ENCODE assay signal across 8 cellular contexts in genomic region chr1:52553372-52554266, GRCh38. TPM values are rescaled to one million over a fixed set of nuclear protein-coding genes. Genes with fewer than 3 reads are reported as not detected.
A peak's percentile ranks its signal among the peaks of the same experiment; 100 is the strongest.
DNase-seq lines count a peak whose midpoint lies in the region; ATAC-seq and TF ChIP-seq lines count a peak whose summit lies in the region.

No MANE protein-coding gene starts in this region.

- peak overlapping the region; percentile 69 for H3K4me2 ChIP-seq in fibroblast of lung (ENCODE audit: extremely low read depth, insufficient read depth, low read length)

- H3K27ac ChIP-seq in HUES6 (ENCODE audit: low read depth, low read length) (peak overlapping the region; percentile 91), fibroblast of lung (ENCODE audit: insufficient read depth, low read length) (peak overlapping the region; percentile 86)

- H3K4me3 ChIP-seq in HUES6 (ENCODE audit: low read depth, low read length) (peak overlapping the region; percentile 84), fibroblast of lung (replicated peaks in 1 of 4; ENCODE audit: control extremely low read depth in 1 of 4, insufficient read depth in 1 of 4, low read depth in 3 of 4, low read length in 4 of 4) (peak overlapping the region; percentile 71 to 90 (median 86))

- peak overlapping the region; percentile 49 for H3K4me3 Mint-ChIP-seq in activated T-helper 1 cell treated with anti-CD3 and anti-CD28 coated beads, Interleukin-12 subunit alpha, Interleukin-12 subunit beta, Interleukin-2, Interleukin-4 antibody, amounts not matched to agents 30 ng/mL and 10 ng/mL and 1 ng/mL, durations not matched to agents 14 hours and 24 hours and 36 hours
- peak overlapping the region in 8 of 10 donors; percentile 62 to 86 (median 78) for H3K4me3 Mint-ChIP-seq in naive thymus-derived CD8-positive, alpha-beta T cell
- no peak overlapping the region for H3K4me3 Mint-ChIP-seq in stimulated activated effector memory CD8-positive, alpha-beta T cell treated with anti-CD3 and anti-CD28 coated beads, Interleukin-12 subunit alpha, Interleukin-12 subunit beta, amount 100 ng/mL, for 72 hours

- peak; percentile 46 for DNase-seq in COLO829 (ENCODE audit: low spot score)
- DNase-seq in activated T-helper 1 cell treated with anti-CD3 and anti-CD28 coated beads, Interleukin-12 subunit alpha, Interleukin-12 subunit beta, Interleukin-2, Interleukin-4 antibody, amounts not matched to agents 30 ng/mL and 10 ng/mL and 1 ng/mL, durations not matched to agents 14 hours and 24 hours and 36 hours (ENCODE audit: low spot score): peak; percentile 84
- DNase-seq in fibroblast of lung (ENCODE audit: low read depth in 2 of 2): peak; percentile 88 to 90
- DNase-seq in naive thymus-derived CD8-positive, alpha-beta T cell: peak; percentile 83 to 95 (median 91)
- peak; percentile 82 to 93 for DNase-seq in stimulated activated effector memory CD8-positive, alpha-beta T cell treated with anti-CD3 and anti-CD28 coated beads, Interleukin-12 subunit alpha, Interleukin-12 subunit beta, amount 100 ng/mL, for 72 hours (ENCODE audit: low spot score in 2 of 2)

- peak overlapping the region; percentile 79 for H2AFZ ChIP-seq in fibroblast of lung (ENCODE audit: low read length)

- peak overlapping the region; percentile 86 for H3K27ac Mint-ChIP-seq in activated T-helper 1 cell treated with anti-CD3 and anti-CD28 coated beads, Interleukin-12 subunit alpha, Interleukin-12 subunit beta, Interleukin-2, Interleukin-4 antibody, amounts not matched to agents 30 ng/mL and 10 ng/mL and 1 ng/mL, durations not matched to agents 14 hours and 24 hours and 36 hours
- peak overlapping the region; percentile 72 to 95 (median 87) for H3K27ac Mint-ChIP-seq in naive thymus-derived CD8-positive, alpha-beta T cell
- H3K27ac Mint-ChIP-seq in stimulated activated effector memory CD8-positive, alpha-beta T cell treated with anti-CD3 and anti-CD28 coated beads, Interleukin-12 subunit alpha, Interleukin-12 subunit beta, amount 100 ng/mL, for 72 hours: no peak overlapping the region

- H4K20me1 ChIP-seq in fibroblast of lung (ENCODE audit: control insufficient read depth, extremely low read depth, insufficient read depth, low read length): no peaks in the 10 kb centered on the region

- no peak for TF ChIP-seq CTCF in fibroblast of lung (conservative IDR thresholded peaks at IDR 0.05 in 1 of 2, IDR thresholded peaks at IDR 0.05 in 1 of 2; ENCODE audit: low read depth in 1 of 2, low read length in 2 of 2)

- H3K9me3 Mint-ChIP-seq in activated T-helper 1 cell treated with anti-CD3 and anti-CD28 coated beads, Interleukin-12 subunit alpha, Interleukin-12 subunit beta, Interleukin-2, Interleukin-4 antibody, amounts not matched to agents 30 ng/mL and 10 ng/mL and 1 ng/mL, durations not matched to agents 14 hours and 24 hours and 36 hours: no peaks in the 10 kb centered on the region
- H3K9me3 Mint-ChIP-seq in naive thymus-derived CD8-positive, alpha-beta T cell: no peaks in the 10 kb centered on the region
- H3K9me3 Mint-ChIP-seq in stimulated activated effector memory CD8-positive, alpha-beta T cell treated with anti-CD3 and anti-CD28 coated beads, Interleukin-12 subunit alpha, Interleukin-12 subunit beta, amount 100 ng/mL, for 72 hours: no peaks in the 10 kb centered on the region

- no peaks in the 10 kb centered on the region for H3K36me3 ChIP-seq in HUES6 (ENCODE audit: control insufficient read depth, insufficient read depth, low read length)
- no peaks in the 10 kb centered on the region for H3K36me3 ChIP-seq in fibroblast of lung (ENCODE audit: control insufficient read depth, insufficient read depth, low read length)

- ATAC-seq in GM21360 (IDR thresholded peaks at IDR 0.05; ENCODE audit: unreplicated experiment): peak; percentile 47
- peak; percentile 73 to 78 for ATAC-seq in naive thymus-derived CD8-positive, alpha-beta T cell
- ATAC-seq in stimulated activated effector memory CD8-positive, alpha-beta T cell treated with anti-CD3 and anti-CD28 coated beads, Interleukin-12 subunit alpha, Interleukin-12 subunit beta, amount 100 ng/mL, for 72 hours: peak; percentile 91

- no peaks in the 10 kb centered on the region for H3K27me3 ChIP-seq in HUES6 (ENCODE audit: control insufficient read depth, insufficient read depth, low read length)
- H3K27me3 ChIP-seq in fibroblast of lung (ENCODE audit: control insufficient read depth, insufficient read depth, low read length): no peaks in the 10 kb centered on the region

- H3K9ac ChIP-seq in HUES6 (ENCODE audit: low read length): peak overlapping the region; percentile 89
- H3K9ac ChIP-seq in fibroblast of lung (ENCODE audit: insufficient read depth, low read length): peak overlapping the region; percentile 83

- peaks cover 27% of the 10 kb centered on the region for H3K4me1 ChIP-seq in HUES6 (ENCODE audit: control insufficient read depth, insufficient read depth, low read length)
- H3K4me1 ChIP-seq in fibroblast of lung (ENCODE audit: control insufficient read depth, extremely low read depth, insufficient read depth, low read length): no peaks in the 10 kb centered on the region

- POLR2A ChIA-PET in naive thymus-derived CD8-positive, alpha-beta T cell (lab: Charles Lee): interaction anchor here (0.6 to 2.6 kb wide), 34 partner anchors 10 to 674 kb away, joined by 3 to 67 read pairs (median 4); partner anchors contain the start of genes CC2D1B, GPX7, ORC1 and PRPF38A

- H3K9me3 ChIP-seq in HUES6 (ENCODE audit: control insufficient read depth, insufficient read depth, low read depth, low read length) (no peaks in the 10 kb centered on the region), fibroblast of lung (ENCODE audit: control insufficient read depth, insufficient read depth, low read depth, low read length) (no peaks in the 10 kb centered on the region)

- peaks cover 5% of the 10 kb centered on the region for H3K36me3 Mint-ChIP-seq in activated T-helper 1 cell treated with anti-CD3 and anti-CD28 coated beads, Interleukin-12 subunit alpha, Interleukin-12 subunit beta, Interleukin-2, Interleukin-4 antibody, amounts not matched to agents 30 ng/mL and 10 ng/mL and 1 ng/mL, durations not matched to agents 14 hours and 24 hours and 36 hours (ENCODE audit: low read depth)
- H3K36me3 Mint-ChIP-seq in naive thymus-derived CD8-positive, alpha-beta T cell: no peaks in the 10 kb centered on the region
- H3K36me3 Mint-ChIP-seq in stimulated activated effector memory CD8-positive, alpha-beta T cell treated with anti-CD3 and anti-CD28 coated beads, Interleukin-12 subunit alpha, Interleukin-12 subunit beta, amount 100 ng/mL, for 72 hours: peaks cover 4% of the 10 kb centered on the region

- intact Hi-C loops in activated T-helper 1 cell treated with anti-CD3 and anti-CD28 coated beads, Interleukin-12 subunit alpha, Interleukin-12 subunit beta, Interleukin-2, Interleukin-4 antibody, amounts not matched to agents 30 ng/mL and 10 ng/mL and 1 ng/mL, durations not matched to agents 14 hours and 24 hours and 36 hours (cut with micrococcal nuclease): loop anchor here (1.0 to 10.0 kb wide), 10 partner anchors 41 to 1851 kb away; partner anchors contain the start of genes BTF3L4, CPT2, ECHDC2 and GPX7

- H3K27me3 Mint-ChIP-seq in activated T-helper 1 cell treated with anti-CD3 and anti-CD28 coated beads, Interleukin-12 subunit alpha, Interleukin-12 subunit beta, Interleukin-2, Interleukin-4 antibody, amounts not matched to agents 30 ng/mL and 10 ng/mL and 1 ng/mL, durations not matched to agents 14 hours and 24 hours and 36 hours (ENCODE audit: insufficient read depth): peaks cover 5% of the 10 kb centered on the region
- no peaks in the 10 kb centered on the region for H3K27me3 Mint-ChIP-seq in naive thymus-derived CD8-positive, alpha-beta T cell

- H3K79me2 ChIP-seq in fibroblast of lung (ENCODE audit: control insufficient read depth, insufficient read depth, low read length): peaks cover 29% of the 10 kb centered on the region

- peaks cover 35% of the 10 kb centered on the region for H3K4me1 Mint-ChIP-seq in activated T-helper 1 cell treated with anti-CD3 and anti-CD28 coated beads, Interleukin-12 subunit alpha, Interleukin-12 subunit beta, Interleukin-2, Interleukin-4 antibody, amounts not matched to agents 30 ng/mL and 10 ng/mL and 1 ng/mL, durations not matched to agents 14 hours and 24 hours and 36 hours (ENCODE audit: low read depth)
- peaks cover 22 to 36% (median 33%) of the 10 kb centered on the region in 4 donors for H3K4me1 Mint-ChIP-seq in naive thymus-derived CD8-positive, alpha-beta T cell
- H3K4me1 Mint-ChIP-seq in stimulated activated effector memory CD8-positive, alpha-beta T cell treated with anti-CD3 and anti-CD28 coated beads, Interleukin-12 subunit alpha, Interleukin-12 subunit beta, amount 100 ng/mL, for 72 hours: peaks cover 20% of the 10 kb centered on the region

TF ChIP-seq in PFSK-1, 5 proteins besides CTCF, POLR2A, EP300 and RAD21 (continues in another document):
- TF ChIP-seq TAF1 (IDR thresholded peaks at IDR 0.05; ENCODE audit: borderline replicate concordance, insufficient read depth, low read length): no peak

RNA-seq across cellular contexts. Expression of gene TUT4, which starts 0.7 kb away (rescaled TPM):
- polyA plus RNA-seq in PFSK-1 (2012; ENCODE audit: insufficient read length, low read depth): 45.4 TPM
- 62.5 and 67.8 TPM in 2 replicates for total RNA-seq in activated T-helper 1 cell treated with anti-CD3 and anti-CD28 coated beads, Interleukin-12 subunit alpha, Interleukin-12 subunit beta, Interleukin-2, Interleukin-4 antibody, amounts not matched to agents 30 ng/mL and 10 ng/mL and 1 ng/mL, durations not matched to agents 14 hours and 24 hours and 36 hours
- 33.6 and 37.5 TPM in 2 replicates for total RNA-seq in fibroblast of lung
- polyA plus RNA-seq in fibroblast of lung: 29.3 and 29.4 TPM in 2 replicates
- 16.3 and 19.4 TPM in 2 replicates for polyA plus RNA-seq in fibroblast of lung (2012)
- 22.0 and 29.2 TPM in 2 replicates for polyA minus RNA-seq in fibroblast of lung (ENCODE audit: low replicate concordance)
- total RNA-seq in naive thymus-derived CD8-positive, alpha-beta T cell: 100 to 1,000 TPM; 171 to 178 TPM
- 10 to 100 TPM; 31.6 to 40.9 (median 32.7) TPM for polyA plus RNA-seq in naive thymus-derived CD8-positive, alpha-beta T cell

RNA-seq across cellular contexts. Expression of gene GPX7, which starts 48.6 kb away (rescaled TPM):
- polyA plus RNA-seq in PFSK-1 (2012; ENCODE audit: insufficient read length, low read depth): 22.3 TPM
- total RNA-seq in activated T-helper 1 cell treated with anti-CD3 and anti-CD28 coated beads, Interleukin-12 subunit alpha, Interleukin-12 subunit beta, Interleukin-2, Interleukin-4 antibody, amounts not matched to agents 30 ng/mL and 10 ng/mL and 1 ng/mL, durations not matched to agents 14 hours and 24 hours and 36 hours: 32.7 and 32.8 TPM in 2 replicates
- total RNA-seq in fibroblast of lung: 18.7 and 30.6 TPM in 2 replicates
- 11.6 and 28.9 TPM in 2 replicates for polyA plus RNA-seq in fibroblast of lung
- polyA plus RNA-seq in fibroblast of lung (2012): 7.6 and 21.1 TPM in 2 replicates
- polyA minus RNA-seq in fibroblast of lung (ENCODE audit: low replicate concordance): 8.5 and 30.0 TPM in 2 replicates
- 10 to 100 TPM; 25.0 to 30.4 TPM for total RNA-seq in naive thymus-derived CD8-positive, alpha-beta T cell
- polyA plus RNA-seq in naive thymus-derived CD8-positive, alpha-beta T cell: 10 to 100 TPM; 30.2 to 34.5 (median 30.3) TPM

Comparison
In these comparisons a context has a peak if more than half of its experiments do, and no peak if none do; other contexts are left out.
1. Peak in every context shown above with its lines: DNase-seq, ATAC-seq, H3K4me3 ChIP-seq and H3K27ac ChIP-seq.